ENCODE assay signal across 8 cellular contexts in the genomic region with DNA sequence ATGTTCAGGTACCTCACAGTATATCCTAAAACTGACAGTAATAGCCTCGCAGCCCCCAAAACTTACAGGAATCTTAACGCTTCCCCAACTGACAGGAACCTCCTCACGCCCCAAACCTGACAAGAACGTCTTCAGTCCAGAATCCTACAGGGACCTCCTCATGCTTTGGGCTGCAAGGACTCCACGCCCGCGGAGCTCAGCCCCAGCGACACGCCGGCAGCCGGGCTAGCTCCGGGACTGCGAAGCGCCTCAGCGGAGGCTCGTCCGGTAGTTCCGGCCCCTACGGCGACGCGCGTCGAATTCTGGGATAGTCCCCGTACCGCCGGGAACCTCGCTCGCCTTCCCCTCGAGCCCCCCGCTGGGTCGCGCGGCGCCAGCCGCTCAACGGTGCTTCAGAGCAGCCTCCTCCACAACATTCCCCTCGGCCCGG. TPM values are rescaled to one million over a fixed set of nuclear protein-coding genes. Genes with fewer than 3 reads are reported as not detected.
DNase-seq lines count a peak whose midpoint lies in the region; ATAC-seq and TF ChIP-seq lines count a peak whose summit lies in the region.

No MANE protein-coding gene starts in this region.

- peaks cover 0 to 1% (median 0%) of the 10 kb centered on the region in 7 donors for H3K9me3 Mint-ChIP-seq in CD4-positive, CD25-positive, alpha-beta regulatory T cell
- no peaks in the 10 kb centered on the region for H3K9me3 Mint-ChIP-seq in T-helper 1 cell treated with Interleukin-12 subunit alpha and Interleukin-12 subunit beta and Interleukin-4 antibody, amounts not matched to agents 30 μg/mL and 1 μg/mL, for 36 hours
- H3K9me3 Mint-ChIP-seq in stimulated activated effector memory CD8-positive, alpha-beta T cell treated with anti-CD3 and anti-CD28 coated beads, Interleukin-12 subunit alpha, Interleukin-12 subunit beta, amount 100 ng/mL, for 72 hours = no peaks in the 10 kb centered on the region

- no peak for ATAC-seq in CD4-positive, CD25-positive, alpha-beta regulatory T cell (ENCODE audit: low read depth in 2 of 2)
- ATAC-seq in GM19025 (IDR thresholded peaks at IDR 0.05; ENCODE audit: low read depth, unreplicated experiment) (peak; percentile 13), HG03342 (IDR thresholded peaks at IDR 0.05; ENCODE audit: unreplicated experiment) (peak; percentile 15)
- peak; percentile 47 for ATAC-seq in stimulated activated effector memory CD8-positive, alpha-beta T cell treated with anti-CD3 and anti-CD28 coated beads, Interleukin-12 subunit alpha, Interleukin-12 subunit beta, amount 100 ng/mL, for 72 hours

- H3K9ac ChIP-seq in colonic mucosa (ENCODE audit: low read depth in 2 of 2, low read length in 2 of 2) (peak overlapping the region; percentile 80 to 95), liver (ENCODE audit: low read depth in 1 of 2, low read length in 2 of 2) (peak overlapping the region; percentile 88 to 92)

- H3K36me3 Mint-ChIP-seq in CD4-positive, CD25-positive, alpha-beta regulatory T cell = peaks cover 10% of the 10 kb centered on the region
- peaks cover 15% of the 10 kb centered on the region for H3K36me3 Mint-ChIP-seq in T-helper 1 cell treated with Interleukin-12 subunit alpha and Interleukin-12 subunit beta and Interleukin-4 antibody, amounts not matched to agents 30 μg/mL and 1 μg/mL, for 36 hours (ENCODE audit: low read depth)
- H3K36me3 Mint-ChIP-seq in stimulated activated effector memory CD8-positive, alpha-beta T cell treated with anti-CD3 and anti-CD28 coated beads, Interleukin-12 subunit alpha, Interleukin-12 subunit beta, amount 100 ng/mL, for 72 hours = peaks cover 56% of the 10 kb centered on the region

- TF ChIP-seq RAD21 in liver (IDR thresholded peaks at IDR 0.05) = no peak

- no peaks in the 10 kb centered on the region for H3K9me3 ChIP-seq in CD4-positive, CD25-positive, alpha-beta regulatory T cell (ENCODE audit: control insufficient read depth in 2 of 2, low read length in 2 of 2)
- H3K9me3 ChIP-seq in colonic mucosa = no peaks in the 10 kb centered on the region
- no peaks in the 10 kb centered on the region for H3K9me3 ChIP-seq in liver (ENCODE audit: control insufficient read depth in 4 of 4, low read length in 3 of 4)

- H3K27me3 ChIP-seq in CD4-positive, CD25-positive, alpha-beta regulatory T cell (ENCODE audit: control insufficient read depth, insufficient read depth, low read length) = no peaks in the 10 kb centered on the region
- H3K27me3 ChIP-seq in colonic mucosa (no peaks in the 10 kb centered on the region), liver (ENCODE audit: control insufficient read depth in 4 of 4, insufficient read depth in 4 of 4, low read length in 3 of 4) (no peaks in the 10 kb centered on the region)

- peak overlapping the region; percentile 89 for H3K4me3 ChIP-seq in CD4-positive, CD25-positive, alpha-beta regulatory T cell (ENCODE audit: low read depth, low read length)
- H3K4me3 ChIP-seq in colonic mucosa = peak overlapping the region; percentile 57
- H3K4me3 ChIP-seq in liver (ENCODE audit: low read depth in 1 of 3, low read length in 3 of 3) = peak overlapping the region; percentile 75 to 94 (median 89)

- peak overlapping the region; percentile 97 to 98 (median 98) for H3K27ac Mint-ChIP-seq in CD4-positive, CD25-positive, alpha-beta regulatory T cell
- peak overlapping the region; percentile 95 for H3K27ac Mint-ChIP-seq in T-helper 1 cell treated with Interleukin-12 subunit alpha and Interleukin-12 subunit beta and Interleukin-4 antibody, amounts not matched to agents 30 μg/mL and 1 μg/mL, for 36 hours
- H3K27ac Mint-ChIP-seq in stimulated activated effector memory CD8-positive, alpha-beta T cell treated with anti-CD3 and anti-CD28 coated beads, Interleukin-12 subunit alpha, Interleukin-12 subunit beta, amount 100 ng/mL, for 72 hours = peak overlapping the region; percentile 98

- H3K4me3 Mint-ChIP-seq in CD4-positive, CD25-positive, alpha-beta regulatory T cell = peak overlapping the region; percentile 91 to 100 (median 98)
- peak overlapping the region; percentile 90 for H3K4me3 Mint-ChIP-seq in T-helper 1 cell treated with Interleukin-12 subunit alpha and Interleukin-12 subunit beta and Interleukin-4 antibody, amounts not matched to agents 30 μg/mL and 1 μg/mL, for 36 hours
- H3K4me3 Mint-ChIP-seq in stimulated activated effector memory CD8-positive, alpha-beta T cell treated with anti-CD3 and anti-CD28 coated beads, Interleukin-12 subunit alpha, Interleukin-12 subunit beta, amount 100 ng/mL, for 72 hours = peak overlapping the region; percentile 85

- TF ChIP-seq CTCF in colonic mucosa (IDR thresholded peaks at IDR 0.05) = no peak
- TF ChIP-seq CTCF in liver (IDR thresholded peaks at IDR 0.05; ENCODE audit: low read depth, low read length, missing input control) = no peak

- H3K27ac ChIP-seq in CD4-positive, CD25-positive, alpha-beta regulatory T cell (ENCODE audit: insufficient read depth, low read length, poor library complexity, severe bottlenecking) = peak overlapping the region; percentile 94
- peak overlapping the region; percentile 93 for H3K27ac ChIP-seq in colonic mucosa
- peak overlapping the region; percentile 92 to 97 for H3K27ac ChIP-seq in liver (ENCODE audit: low read depth in 1 of 2, low read length in 2 of 2)

- WGBS in liver = under 1% methylated on average over 39 of the region's 39 CpGs

- peaks cover 7% of the 10 kb centered on the region for H3K4me1 ChIP-seq in CD4-positive, CD25-positive, alpha-beta regulatory T cell (ENCODE audit: control insufficient read depth, insufficient read depth, low read length, poor library complexity, severe bottlenecking)
- no peaks in the 10 kb centered on the region for H3K4me1 ChIP-seq in colonic mucosa
- peaks cover 4 to 11% (median 7%) of the 10 kb centered on the region in 4 donors for H3K4me1 ChIP-seq in liver (ENCODE audit: control insufficient read depth in 4 of 4, insufficient read depth in 4 of 4, low read length in 3 of 4)

- H3K36me3 ChIP-seq in CD4-positive, CD25-positive, alpha-beta regulatory T cell (ENCODE audit: control insufficient read depth, insufficient read depth, low read length) = peaks cover 24% of the 10 kb centered on the region
- H3K36me3 ChIP-seq in colonic mucosa = no peaks in the 10 kb centered on the region
- peaks cover 3 to 12% (median 7%) of the 10 kb centered on the region in 4 donors for H3K36me3 ChIP-seq in liver (ENCODE audit: control insufficient read depth in 4 of 4, insufficient read depth in 3 of 4, low read depth in 1 of 4, low read length in 3 of 4)

- H3K27me3 Mint-ChIP-seq in CD4-positive, CD25-positive, alpha-beta regulatory T cell = peaks cover 5% of the 10 kb centered on the region
- H3K27me3 Mint-ChIP-seq in T-helper 1 cell treated with Interleukin-12 subunit alpha and Interleukin-12 subunit beta and Interleukin-4 antibody, amounts not matched to agents 30 μg/mL and 1 μg/mL, for 36 hours (ENCODE audit: low read depth) = no peaks in the 10 kb centered on the region

- intact Hi-C loops in colonic mucosa (cut with DNase I) = no loop called here

- peak in 2 of 3 donors; percentile 27 to 56 for DNase-seq in CD4-positive, CD25-positive, alpha-beta regulatory T cell
- DNase-seq in colonic mucosa = peak; percentile 36
- DNase-seq in stimulated activated effector memory CD8-positive, alpha-beta T cell treated with anti-CD3 and anti-CD28 coated beads, Interleukin-12 subunit alpha, Interleukin-12 subunit beta, amount 100 ng/mL, for 72 hours (ENCODE audit: low spot score in 2 of 2) = no peak
- no peak for DNase-seq in NOMO-1 treated with dmso at 0.1 percent for 144 hours (lab: John Stamatoyannopoulos, UW; ENCODE audit: unreplicated experiment)

- peaks cover 0 to 32% (median 9%) of the 10 kb centered on the region in 4 donors for H3K4me1 Mint-ChIP-seq in CD4-positive, CD25-positive, alpha-beta regulatory T cell
- H3K4me1 Mint-ChIP-seq in T-helper 1 cell treated with Interleukin-12 subunit alpha and Interleukin-12 subunit beta and Interleukin-4 antibody, amounts not matched to agents 30 μg/mL and 1 μg/mL, for 36 hours (ENCODE audit: low read depth) = peaks cover 16% of the 10 kb centered on the region
- peaks cover 5% of the 10 kb centered on the region for H3K4me1 Mint-ChIP-seq in stimulated activated effector memory CD8-positive, alpha-beta T cell treated with anti-CD3 and anti-CD28 coated beads, Interleukin-12 subunit alpha, Interleukin-12 subunit beta, amount 100 ng/mL, for 72 hours

TF ChIP-seq in liver, 16 proteins besides CTCF, POLR2A, EP300 and RAD21:
- no peak for TF ChIP-seq TAF1 (conservative IDR thresholded peaks at IDR 0.05)
- TF ChIP-seq FOXA1 (IDR thresholded peaks at IDR 0.05) = no peak

RNA-seq across cellular contexts. Expression of gene PHF8, which starts 0.6 kb away (rescaled TPM):
- 65.8 TPM for total RNA-seq in CD4-positive, CD25-positive, alpha-beta regulatory T cell
- polyA plus RNA-seq in CD4-positive, CD25-positive, alpha-beta regulatory T cell = 10 to 100 TPM; 17.2 to 21.5 (median 19.0) TPM
- 10 to 100 TPM; 21.4 to 31.0 TPM for total RNA-seq in colonic mucosa
- total RNA-seq in liver = 10 to 100 TPM; 15.7 to 59.7 TPM
- polyA plus RNA-seq in liver = 10 to 100 TPM; 12.3 to 16.6 TPM

Comparison
In these comparisons a context has a peak if more than half of its experiments do, and no peak if none do; other contexts are left out.
1. ATAC-seq: peak in GM19025 (single experiment), HG03342 (single experiment) and stimulated activated effector memory CD8-positive, alpha-beta T cell treated with anti-CD3 and anti-CD28 coated beads, Interleukin-12 subunit alpha, Interleukin-12 subunit beta, amount 100 ng/mL, for 72 hours (single experiment); none in CD4-positive, CD25-positive, alpha-beta regulatory T cell (0 of 2).
2. DNase-seq: peak in CD4-positive, CD25-positive, alpha-beta regulatory T cell (2 of 3) and colonic mucosa (single experiment); none in stimulated activated effector memory CD8-positive, alpha-beta T cell treated with anti-CD3 and anti-CD28 coated beads, Interleukin-12 subunit alpha, Interleukin-12 subunit beta, amount 100 ng/mL, for 72 hours (0 of 2) and NOMO-1 treated with dmso at 0.1 percent for 144 hours (single experiment).
3. Peak in every context shown above with its lines, with median percentiles within 50 percentile points of each other: H3K27ac ChIP-seq, H3K4me3 ChIP-seq, H3K27ac Mint-ChIP-seq and H3K4me3 Mint-ChIP-seq.